In the genomic region with DNA sequence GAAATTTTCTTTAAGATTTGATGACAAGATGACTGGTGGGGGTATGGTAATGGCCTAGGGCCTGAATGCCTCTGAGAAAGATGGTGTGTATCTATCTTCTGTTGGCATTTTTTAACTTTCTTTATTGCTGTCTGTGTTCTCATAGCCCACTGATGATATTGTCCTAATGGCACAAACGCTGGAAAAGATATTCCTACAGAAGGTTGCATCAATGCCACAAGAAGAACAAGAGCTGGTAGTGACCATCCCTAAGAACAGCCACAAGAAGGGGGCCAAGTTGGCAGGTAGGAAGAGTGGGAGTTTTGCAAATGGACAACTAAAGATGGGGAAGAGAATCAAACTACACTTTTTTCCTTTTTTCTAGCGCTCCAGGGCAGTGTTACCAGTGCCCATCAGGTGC, we compare ENCODE assay signal across 9 cellular contexts. TPM values are rescaled to one million over a fixed set of nuclear protein-coding genes. Genes with fewer than 3 reads are reported as not detected.
A peak's percentile ranks its signal among the peaks of the same experiment; 100 is the strongest.
DNase-seq lines count a peak whose midpoint lies in the region; ATAC-seq and TF ChIP-seq lines count a peak whose summit lies in the region.
"Had no signal": no experiment of that assay in that cellular context is flagged by ENCODE, and none has a peak within 500 bp of the region (broad histone marks: within the 10 kb centered on the region; RNA-seq: fewer than 3 reads in every experiment).

No MANE protein-coding gene starts in this region.

- peak overlapping the region; percentile 100 for H3K27ac Mint-ChIP-seq in activated T-cell treated with anti-CD3 and anti-CD28 coated beads, Interleukin-2, amount 50 U/mL, for 24 hours
- H3K27ac Mint-ChIP-seq in activated B cell treated with CpG ODN at 0.5 μM for 24 hours = peak overlapping the region; percentile 64
- H3K27ac Mint-ChIP-seq in stimulated activated memory B cell treated with anti-CD40 and anti-IgM and Interleukin-4, amounts not matched to agents 10 μg/mL and 1 μg/mL and 100 μg/mL, for 72 hours = peak overlapping the region; percentile 71

- peaks cover 100% of the 10 kb centered on the region for H3K36me3 Mint-ChIP-seq in activated T-cell treated with anti-CD3 and anti-CD28 coated beads, Interleukin-2, amount 50 U/mL, for 24 hours (ENCODE audit: low read depth)
- peaks cover 99% of the 10 kb centered on the region for H3K36me3 Mint-ChIP-seq in activated B cell treated with CpG ODN at 0.5 μM for 24 hours (ENCODE audit: low read depth)
- peaks cover 98% of the 10 kb centered on the region for H3K36me3 Mint-ChIP-seq in stimulated activated memory B cell treated with anti-CD40 and anti-IgM and Interleukin-4, amounts not matched to agents 10 μg/mL and 1 μg/mL and 100 μg/mL, for 72 hours

- H3K4me3 Mint-ChIP-seq in activated T-cell treated with anti-CD3 and anti-CD28 coated beads, Interleukin-2, amount 50 U/mL, for 24 hours = peak overlapping the region; percentile 92
- H3K4me3 Mint-ChIP-seq in activated B cell treated with CpG ODN at 0.5 μM for 24 hours = peak overlapping the region; percentile 91
- peak overlapping the region; percentile 89 for H3K4me3 Mint-ChIP-seq in stimulated activated memory B cell treated with anti-CD40 and anti-IgM and Interleukin-4, amounts not matched to agents 10 μg/mL and 1 μg/mL and 100 μg/mL, for 72 hours

- ATAC-seq in activated B cell treated with CpG ODN at 0.5 μM for 24 hours (ENCODE audit: low read depth) (no peak), GM19397 (IDR thresholded peaks at IDR 0.05; ENCODE audit: unreplicated experiment) (no peak), HG03280 (IDR thresholded peaks at IDR 0.05; ENCODE audit: unreplicated experiment) (no peak)
- no peak for ATAC-seq in stimulated activated memory B cell treated with anti-CD40 and anti-IgM and Interleukin-4, amounts not matched to agents 10 μg/mL and 1 μg/mL and 100 μg/mL, for 72 hours

- H3K4me3 ChIP-seq in fibroblast of villous mesenchyme (ENCODE audit: low read depth, low read length) = peak overlapping the region; percentile 100

- no peak for DNase-seq in activated T-cell treated with anti-CD3 and anti-CD28 coated beads, Interleukin-2, amount 50 U/mL, for 24 hours
- no peak for DNase-seq in activated T-cell treated with anti-CD3 and anti-CD28 coated beads, Interleukin-2, amount 50 U/mL, for 48 hours
- DNase-seq in activated B cell treated with CpG ODN at 0.5 μM for 24 hours (no peak), fibroblast of villous mesenchyme (ENCODE audit: low read depth) (no peak), activated gamma-delta T cell treated with Interleukin-2 at 50 U/mL for 16 hours (no peak)
- DNase-seq: activated CD8-positive, alpha-beta memory T cell treated with anti-CD3 and anti-CD28 coated beads, Interleukin-2, amount 50 U/mL, for 48 hours had no signal

- no peak for TF ChIP-seq CTCF in activated B cell treated with CpG ODN at 0.5 μM for 24 hours (IDR thresholded peaks at IDR 0.05)
- no peak for TF ChIP-seq CTCF in fibroblast of villous mesenchyme (IDR thresholded peaks at IDR 0.05; ENCODE audit: insufficient read depth, low read depth, low read length)

- H3K9me3 Mint-ChIP-seq in activated T-cell treated with anti-CD3 and anti-CD28 coated beads, Interleukin-2, amount 50 U/mL, for 24 hours = no peaks in the 10 kb centered on the region
- no peaks in the 10 kb centered on the region for H3K9me3 Mint-ChIP-seq in activated B cell treated with CpG ODN at 0.5 μM for 24 hours
- H3K9me3 Mint-ChIP-seq in stimulated activated memory B cell treated with anti-CD40 and anti-IgM and Interleukin-4, amounts not matched to agents 10 μg/mL and 1 μg/mL and 100 μg/mL, for 72 hours = no peaks in the 10 kb centered on the region

- intact Hi-C loops in activated B cell treated with CpG ODN at 0.5 μM for 24 hours (cut with micrococcal nuclease) = loop anchor here (10.0 kb wide), 1 partner anchor 541 kb away; the partner anchor contains the start of gene HLA-DRA

- POLR2A ChIA-PET in activated B cell treated with CpG ODN at 0.5 μM for 24 hours (lab: Charles Lee) = interaction anchor here (0.5 to 14.0 kb wide), 5 partner anchors 9 to 233 kb away, joined by 4 to 1150 read pairs (median 370); partner anchors contain the start of genes HLA-DMA and HLA-DMB

- H3K4me1 Mint-ChIP-seq in activated T-cell treated with anti-CD3 and anti-CD28 coated beads, Interleukin-2, amount 50 U/mL, for 24 hours (ENCODE audit: low read depth) = peaks cover 56% of the 10 kb centered on the region
- H3K4me1 Mint-ChIP-seq in activated B cell treated with CpG ODN at 0.5 μM for 24 hours = peaks cover 52% of the 10 kb centered on the region
- H3K4me1 Mint-ChIP-seq in stimulated activated memory B cell treated with anti-CD40 and anti-IgM and Interleukin-4, amounts not matched to agents 10 μg/mL and 1 μg/mL and 100 μg/mL, for 72 hours = peaks cover 63% of the 10 kb centered on the region

- no peaks in the 10 kb centered on the region for H3K27me3 Mint-ChIP-seq in activated T-cell treated with anti-CD3 and anti-CD28 coated beads, Interleukin-2, amount 50 U/mL, for 24 hours
- no peaks in the 10 kb centered on the region for H3K27me3 Mint-ChIP-seq in activated B cell treated with CpG ODN at 0.5 μM for 24 hours
- H3K27me3 Mint-ChIP-seq in stimulated activated memory B cell treated with anti-CD40 and anti-IgM and Interleukin-4, amounts not matched to agents 10 μg/mL and 1 μg/mL and 100 μg/mL, for 72 hours = no peaks in the 10 kb centered on the region

- CTCF ChIA-PET in activated B cell treated with CpG ODN at 0.5 μM for 24 hours (lab: Charles Lee) = interaction anchor here (0.7 to 11.4 kb wide), 5 partner anchors 9 to 90 kb away, joined by 3 to 151 read pairs (median 6); partner anchors contain the start of gene HLA-DMB

RNA-seq across cellular contexts. Expression of gene BRD2, which starts 7.5 kb away (rescaled TPM):
- total RNA-seq in activated B cell treated with CpG ODN at 0.5 μM for 24 hours = 347 and 370 TPM in 2 replicates
- total RNA-seq in fibroblast of villous mesenchyme = 126 and 146 TPM in 2 replicates

RNA-seq across cellular contexts. Expression of gene HLA-DMA, which starts 23.0 kb away (rescaled TPM):
- 371 and 387 TPM in 2 replicates for total RNA-seq in activated B cell treated with CpG ODN at 0.5 μM for 24 hours
- total RNA-seq in fibroblast of villous mesenchyme = 1.9 and 3.5 TPM in 2 replicates

RNA-seq across cellular contexts. Expression of gene HLA-DOA, which starts 33.5 kb away (rescaled TPM):
- 153 and 167 TPM in 2 replicates for total RNA-seq in activated B cell treated with CpG ODN at 0.5 μM for 24 hours
- total RNA-seq in fibroblast of villous mesenchyme = not detected in 2 replicates

RNA-seq across cellular contexts. Expression of gene HLA-DMB, which starts 35.1 kb away (rescaled TPM):
- total RNA-seq in activated B cell treated with CpG ODN at 0.5 μM for 24 hours = 341 and 365 TPM in 2 replicates
- total RNA-seq in fibroblast of villous mesenchyme = 1.7 TPM in 1 of 2 replicates, not detected in the other

Comparison
In these comparisons a context has a peak if more than half of its experiments do, and no peak if none do; other contexts are left out.
1. RNA of gene HLA-DMA, which starts 23.0 kb away (total RNA-seq): 371 to 387 TPM in activated B cell treated with CpG ODN at 0.5 μM for 24 hours; 1.9 to 3.5 TPM in fibroblast of villous mesenchyme; every median in the first group is over 10 times any median in the second.
2. RNA of gene HLA-DOA, which starts 33.5 kb away (total RNA-seq): 153 to 167 TPM in activated B cell treated with CpG ODN at 0.5 μM for 24 hours; not detected in fibroblast of villous mesenchyme; every median in the first group is over 100 times any median in the second.
3. Peak in every context shown above with its lines, with median percentiles within 50 percentile points of each other: H3K27ac Mint-ChIP-seq and H3K4me3 Mint-ChIP-seq.